Comparison of ENCODE assay signal across 21 cellular contexts in the genomic region with DNA sequence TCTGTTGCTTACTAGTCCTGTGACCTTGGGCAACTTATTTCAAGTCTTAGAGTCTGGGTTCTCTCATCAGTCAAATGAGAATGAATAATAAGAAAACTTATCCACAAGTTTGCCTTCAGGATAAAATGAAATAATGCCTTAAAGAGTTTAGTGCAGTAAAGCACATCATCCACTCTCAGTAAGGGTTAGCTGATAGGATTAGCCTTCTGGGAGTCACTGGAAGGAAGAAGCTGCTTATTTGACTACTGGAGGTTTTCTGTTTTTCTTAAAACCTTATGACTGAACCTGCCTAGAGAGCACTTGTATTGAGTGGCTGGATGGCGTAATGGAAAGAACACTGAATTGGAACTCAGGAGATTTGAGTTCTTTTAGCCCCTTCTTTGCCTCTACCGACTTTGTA. TPM values are rescaled to one million over a fixed set of nuclear protein-coding genes. Genes with fewer than 3 reads are reported as not detected.
DNase-seq lines count a peak whose midpoint lies in the region; ATAC-seq, FAIRE-seq and TF ChIP-seq lines count a peak whose summit lies in the region.
"Had no signal": no experiment of that assay in that cellular context is flagged by ENCODE, and none has a peak within 500 bp of the region (broad histone marks: within the 10 kb centered on the region; RNA-seq: fewer than 3 reads in every experiment).

No MANE protein-coding gene starts in this region.

- TF ChIP-seq CTCF in A549 (IDR thresholded peaks at IDR 0.05), result no peak
- no peak for TF ChIP-seq CTCF in coronary artery (IDR thresholded peaks at IDR 0.05)

- H3K4me1 ChIP-seq in A549, result no peaks in the 10 kb centered on the region
- H3K4me1 ChIP-seq in HUES6 (ENCODE audit: control insufficient read depth, insufficient read depth, low read length), result peaks cover 8% of the 10 kb centered on the region; the same call in 1 of the 2 replicates
- H3K4me1 ChIP-seq in muscle layer of duodenum (ENCODE audit: control insufficient read depth in 1 of 2, insufficient read depth in 2 of 2, low read length in 2 of 2), result no peaks in the 10 kb centered on the region
- H3K4me1 ChIP-seq: HAP-1, heart right ventricle had no signal

- no peak for DNase-seq in A549 (ENCODE audit: low read depth in 1 of 2, low spot score in 1 of 2)
- DNase-seq in epithelial cell of prostate (ENCODE audit: low read depth, low spot score), result no peak
- DNase-seq in coronary artery (ENCODE audit: low spot score), result no peak
- no peak for DNase-seq in inferior parietal cortex (ENCODE audit: extremely low spot score)
- DNase-seq in NCI-H2107 treated with DMSO at 0.1 percent for 48 hours (lab: John Stamatoyannopoulos, UW; ENCODE audit: unreplicated experiment), result no peak
- no peak for DNase-seq in SHP77 treated with DMSO at 0.1 percent for 48 hours (lab: John Stamatoyannopoulos, UW)
- DNase-seq: activated CD4-positive, alpha-beta T cell treated with anti-CD3 and anti-CD28 coated beads for 1 hour; CD4-positive, CD25-positive, alpha-beta regulatory T cell; dorsolateral prefrontal cortex; EL; heart right ventricle; islet precursor cell; midbrain; NCI-H1694 treated with DMSO at 0.1 percent for 48 hours; NCI-H446; SIG-M5; stimulated activated naive CD8-positive, alpha-beta T cell treated with anti-CD3 and anti-CD28 coated beads, Interleukin-15, Interleukin-2, amounts not matched to agents 100 U/mL and 50 U/mL, for 24 hours; T-helper 9 cell had no signal

- no peak overlapping the region for H3K27ac ChIP-seq in A549
- H3K27ac ChIP-seq in HUES6 (ENCODE audit: low read depth, low read length), result no peak overlapping the region
- H3K27ac ChIP-seq in epithelial cell of prostate, result peak overlapping the region; percentile 52
- peak overlapping the region; percentile 21 for H3K27ac ChIP-seq in muscle layer of duodenum (ENCODE audit: low read length)
- no peak overlapping the region for H3K27ac ChIP-seq in coronary artery
- H3K27ac ChIP-seq: dorsolateral prefrontal cortex, heart right ventricle had no signal

- no peak overlapping the region for H3K9ac ChIP-seq in HUES6 (ENCODE audit: low read length)

- ATAC-seq in A549, result no peak
- ATAC-seq: heart right ventricle; stimulated activated naive CD8-positive, alpha-beta T cell treated with anti-CD3 and anti-CD28 coated beads, Interleukin-15, Interleukin-2, amounts not matched to agents 100 U/mL and 50 U/mL, for 24 hours had no signal

- peak; percentile 56 for FAIRE-seq in A549 (lab: Jason Lieb, UNC)

- CTCF ChIA-PET in A549 (lab: Yijun Ruan, JAX), result no interaction called here

- H3K9me3 ChIP-seq in A549, result no peaks in the 10 kb centered on the region
- H3K9me3 ChIP-seq in HUES6 (ENCODE audit: control insufficient read depth, insufficient read depth, low read depth, low read length), result no peaks in the 10 kb centered on the region
- no peaks in the 10 kb centered on the region for H3K9me3 ChIP-seq in muscle layer of duodenum (ENCODE audit: control insufficient read depth in 1 of 2, low read length in 2 of 2)
- H3K9me3 ChIP-seq: HAP-1, heart right ventricle had no signal

- no peak for TF ChIP-seq EP300 in A549 (IDR thresholded peaks at IDR 0.05)

- H3K36me3 ChIP-seq in HUES6 (ENCODE audit: control insufficient read depth, insufficient read depth, low read length), result no peaks in the 10 kb centered on the region
- H3K36me3 ChIP-seq in muscle layer of duodenum (ENCODE audit: control insufficient read depth in 1 of 2, insufficient read depth in 2 of 2, low read length in 2 of 2), result no peaks in the 10 kb centered on the region
- H3K36me3 ChIP-seq: HAP-1, heart right ventricle had no signal

- H3K27me3 ChIP-seq in HUES6 (ENCODE audit: control insufficient read depth, insufficient read depth, low read length) (peaks cover 67% of the 10 kb centered on the region), muscle layer of duodenum (ENCODE audit: low read depth, low read length) (no peaks in the 10 kb centered on the region)

- WGBS in A549 (ENCODE audit: missing lambda C conversion rate), result 92% methylated on average over 2 of the region's 2 CpGs

- TF ChIP-seq RAD21 in A549 (conservative IDR thresholded peaks at IDR 0.05 in 1 of 2, IDR thresholded peaks at IDR 0.05 in 1 of 2), result no peak

- H3K4me2 ChIP-seq in A549, result no peak overlapping the region

- TF ChIP-seq POLR2A in A549 (IDR thresholded peaks at IDR 0.05; ENCODE audit: low read length), result no peak

- no peak overlapping the region for H3K4me3 ChIP-seq in A549
- H3K4me3 ChIP-seq in HUES6 (ENCODE audit: low read depth, low read length), result peak overlapping the region; percentile 89; the same call in 1 of the 2 replicates
- H3K4me3 ChIP-seq in muscle layer of duodenum (ENCODE audit: low read depth in 1 of 2, low read length in 2 of 2), result peak overlapping the region in 1 of 2 donors; percentile 44
- no peak overlapping the region for H3K4me3 ChIP-seq in coronary artery
- H3K4me3 ChIP-seq: HAP-1, heart right ventricle had no signal

- POLR2A ChIA-PET in A549 (lab: Yijun Ruan, JAX), result no interaction called here

TF ChIP-seq in A549, 52 proteins besides CTCF, POLR2A, EP300 and RAD21:
- TF ChIP-seq RFX5 (IDR thresholded peaks at IDR 0.05) (no peak), TP53 (CRISPR knock-in tag; IDR thresholded peaks at IDR 0.05) (no peak), MAZ (IDR thresholded peaks at IDR 0.05; ENCODE audit: borderline replicate concordance, low read depth, low read length) (no peak), CHD4 (IDR thresholded peaks at IDR 0.05; ENCODE audit: borderline replicate concordance) (no peak), RARB (CRISPR knock-in tag; IDR thresholded peaks at IDR 0.05) (no peak), EHF (CRISPR knock-in tag; IDR thresholded peaks at IDR 0.05) (no peak), SREBF2 (IDR thresholded peaks at IDR 0.05) (no peak), GATA3 (IDR thresholded peaks at IDR 0.05; ENCODE audit: borderline replicate concordance) (no peak), KDM5A (IDR thresholded peaks at IDR 0.05) (no peak), SMC3 (IDR thresholded peaks at IDR 0.05) (no peak), RCOR1 (IDR thresholded peaks at IDR 0.05; ENCODE audit: low read depth, low read length) (no peak), RNF2 (IDR thresholded peaks at IDR 0.05; ENCODE audit: borderline replicate concordance, low read depth) (no peak), ESRRA (IDR thresholded peaks at IDR 0.05; ENCODE audit: borderline replicate concordance, low read length) (no peak)

RNA-seq across cellular contexts. Expression of a gene that starts 1.8 kb away (rescaled TPM):
- polyA plus RNA-seq in A549 (2011; rRNA removed) (0.20 and 0.22 TPM in 2 replicates), A549 (2017; fragmentation: RNase III; extraction: RNeasy Plus Mini Kit Qiagen cat#74134 plus additional on column Dnase treatment) (0.11 to 0.28 TPM (median 0.14 TPM) in 3 replicates)
- polyA plus RNA-seq in A549 (2012; cell fraction: cytosol; rRNA removed), result 0.01 TPM in 1 of 2 replicates, not detected in the other
- polyA plus RNA-seq in A549 (2012; cell fraction: nucleus; rRNA removed), result 0.01 TPM in 1 of 2 replicates, not detected in the other
- polyA minus RNA-seq in A549 (2011; rRNA and poly(A)+ RNA removed), result 0.12 and 0.34 TPM in 2 replicates
- polyA plus RNA-seq: CD4-positive, CD25-positive, alpha-beta regulatory T cell had no signal

Comparison
In these comparisons a context has a peak if more than half of its experiments do, and no peak if none do; other contexts are left out.
1. H3K27ac ChIP-seq: peak in epithelial cell of prostate (single experiment) and muscle layer of duodenum (single experiment); none in A549 (0 of 2), HUES6 (single experiment) and coronary artery (0 of 2).